Comparison of ENCODE assay signal across 14 cellular contexts in the genomic region with DNA sequence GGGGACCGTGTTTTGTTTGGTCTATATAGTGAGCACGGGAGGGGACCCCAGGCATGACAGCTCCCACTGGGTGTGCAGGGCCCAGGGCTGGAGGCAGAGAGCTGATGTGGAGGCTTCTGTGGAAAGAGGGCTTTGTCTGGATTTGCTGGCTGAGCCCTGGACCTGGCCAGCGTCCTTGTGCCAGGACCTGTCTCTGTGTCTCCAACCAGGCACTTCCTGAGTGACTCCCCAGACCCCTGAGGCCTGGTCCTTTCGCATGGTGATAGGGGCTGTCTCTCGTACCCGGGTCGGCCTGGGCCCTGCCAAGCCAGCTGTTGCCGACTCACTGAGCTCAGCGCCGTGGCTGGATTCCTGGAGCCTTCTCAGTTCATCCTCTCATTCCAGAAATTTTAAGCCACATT.
DNase-seq lines count a peak whose midpoint lies in the region; TF ChIP-seq lines count a peak whose summit lies in the region.
"Had no signal": no experiment of that assay in that cellular context is flagged by ENCODE, and none has a peak within 500 bp of the region (broad histone marks: within the 10 kb centered on the region; RNA-seq: fewer than 3 reads in every experiment).

No MANE protein-coding gene starts in this region.

- no peaks in the 10 kb centered on the region for H3K27me3 ChIP-seq in subcutaneous abdominal adipose tissue (ENCODE audit: control insufficient read depth in 5 of 5, insufficient read depth in 4 of 5, low read length in 5 of 5)

- peaks cover 0 to 13% (median 2%) of the 10 kb centered on the region in 5 donors for H3K36me3 ChIP-seq in subcutaneous abdominal adipose tissue (ENCODE audit: control insufficient read depth in 5 of 5, insufficient read depth in 5 of 5, low read length in 5 of 5)

- H3K36me3 Mint-ChIP-seq in HFFc6 (ENCODE audit: low read depth) = peaks cover 4% of the 10 kb centered on the region; the same call in 1 of the 2 replicates
- H3K36me3 Mint-ChIP-seq: CD14-positive monocyte had no signal

- peak overlapping the region; percentile 98 for H3K27ac Mint-ChIP-seq in HFFc6
- H3K27ac Mint-ChIP-seq: activated CD8-positive, alpha-beta T cell treated with anti-CD3 and anti-CD28 coated beads for 36 hours; activated T-helper 17 cell treated with anti-CD3 and anti-CD28 coated beads, Interleukin-2, amount 50 U/mL, for 72 hours had no signal

- H3K27me3 Mint-ChIP-seq in HFFc6 (ENCODE audit: insufficient read depth) = peaks cover 5% of the 10 kb centered on the region
- H3K27me3 Mint-ChIP-seq: activated T-helper 17 cell treated with anti-CD3 and anti-CD28 coated beads, Interleukin-2, amount 50 U/mL, for 72 hours had no signal

- peaks cover 81% of the 10 kb centered on the region for H3K4me1 Mint-ChIP-seq in HFFc6 (ENCODE audit: low read depth)
- H3K4me1 Mint-ChIP-seq: activated T-helper 17 cell treated with anti-CD3 and anti-CD28 coated beads, Interleukin-2, amount 50 U/mL, for 72 hours; CD14-positive monocyte had no signal

- H3K9ac ChIP-seq in subcutaneous abdominal adipose tissue (ENCODE audit: low read length in 5 of 5) = no peak overlapping the region

- TF ChIP-seq CTCF in HFFc6 (IDR thresholded peaks at IDR 0.05) = no peak
- TF ChIP-seq CTCF in coronary artery (IDR thresholded peaks at IDR 0.05) = no peak

- H3K9me3 Mint-ChIP-seq in HFFc6 = no peaks in the 10 kb centered on the region
- H3K9me3 Mint-ChIP-seq: activated CD8-positive, alpha-beta T cell treated with anti-CD3 and anti-CD28 coated beads for 36 hours; activated T-helper 17 cell treated with anti-CD3 and anti-CD28 coated beads, Interleukin-2, amount 50 U/mL, for 72 hours; CD14-positive monocyte had no signal

- peaks cover 22 to 87% (median 84%) of the 10 kb centered on the region in 5 donors for H3K4me1 ChIP-seq in subcutaneous abdominal adipose tissue (ENCODE audit: control insufficient read depth in 5 of 5, insufficient read depth in 5 of 5, low read length in 5 of 5)

- no peaks in the 10 kb centered on the region for H3K9me3 ChIP-seq in subcutaneous abdominal adipose tissue (ENCODE audit: control insufficient read depth in 5 of 5, low read length in 5 of 5)

- DNase-seq in HFFc6 = no peak
- DNase-seq in coronary artery (ENCODE audit: low spot score) = peak; percentile 72
- DNase-seq in mesenteric fat pad (ENCODE audit: low spot score) = peak; percentile 86
- DNase-seq in SW 1271 (lab: John Stamatoyannopoulos, UW) = no peak
- DNase-seq in HUDEP-2 (lab: John Stamatoyannopoulos, UW; ENCODE audit: unreplicated experiment in 76 of 76) = no peak
- no peak for DNase-seq in GM19240 (ENCODE audit: insufficient read length, low spot score)
- DNase-seq: activated CD8-positive, alpha-beta T cell treated with anti-CD3 and anti-CD28 coated beads for 36 hours; DMS79 treated with DMSO at 0.1 percent for 48 hours; NCI-H187; PC-3 had no signal

- H3K27ac ChIP-seq in coronary artery = peak overlapping the region; percentile 27 to 90
- peak overlapping the region; percentile 93 for H3K27ac ChIP-seq in subcutaneous abdominal adipose tissue (ENCODE audit: low read depth, low read length)
- H3K27ac ChIP-seq: epithelial cell of prostate had no signal

- H3K4me3 Mint-ChIP-seq in HFFc6 = peak overlapping the region; percentile 24; the same call in 1 of the 2 replicates
- H3K4me3 Mint-ChIP-seq: activated CD8-positive, alpha-beta T cell treated with anti-CD3 and anti-CD28 coated beads for 36 hours; activated T-helper 17 cell treated with anti-CD3 and anti-CD28 coated beads, Interleukin-2, amount 50 U/mL, for 72 hours; CD14-positive monocyte had no signal

- H3K4me3 ChIP-seq in coronary artery = peak overlapping the region; percentile 3
- H3K4me3 ChIP-seq in subcutaneous abdominal adipose tissue (ENCODE audit: low read depth in 1 of 5, low read length in 5 of 5) = no peak overlapping the region

Comparison
In these comparisons a context has a peak if more than half of its experiments do, and no peak if none do; other contexts are left out.
1. DNase-seq: peak in coronary artery (single experiment) and mesenteric fat pad (single experiment); none in HFFc6 (single experiment), SW 1271 (0 of 2), HUDEP-2 (0 of 76) and GM19240 (single experiment).